ENCODE assay signal across 1 cellular context in genomic region chr6:24145690-24146131, GRCh38.
TF ChIP-seq lines count a peak whose summit lies in the region.

No MANE protein-coding gene starts in this region.

TF ChIP-seq in HepG2, 621 proteins besides CTCF, POLR2A, EP300 and RAD21 (continued from another document and continues in another):
- TF ChIP-seq PRDM10 (CRISPR knock-in tag; IDR thresholded peaks at IDR 0.05; ENCODE audit: low read depth) = no peak
- peak; percentile 84; the same call in 1 of the 2 replicates for TF ChIP-seq ZNF644 (CRISPR knock-in tag; IDR thresholded peaks at IDR 0.05; ENCODE audit: low read depth)
- no peak for TF ChIP-seq ZSCAN5A (CRISPR knock-in tag; IDR thresholded peaks at IDR 0.05; ENCODE audit: borderline replicate concordance)
- TF ChIP-seq ZFP91 (CRISPR knock-in tag; IDR thresholded peaks at IDR 0.05; ENCODE audit: borderline replicate concordance) = no peak
- TF ChIP-seq NR3C1 (CRISPR knock-in tag; IDR thresholded peaks at IDR 0.05) = no peak
- TF ChIP-seq MAFK (conservative IDR thresholded peaks at IDR 0.05 in 1 of 2, IDR thresholded peaks at IDR 0.05 in 1 of 2; ENCODE audit: low read length in 2 of 2) = no peak
- TF ChIP-seq ZNF292 (CRISPR knock-in tag; IDR thresholded peaks at IDR 0.05; ENCODE audit: borderline replicate concordance, low read depth) = peak; percentile 74; the same call in 1 of the 2 replicates
- TF ChIP-seq MXD4 (CRISPR knock-in tag; IDR thresholded peaks at IDR 0.05) = 0 out of 2 replicates have a peak, but pooled peaks have one; percentile 21
- peak; percentile 93 for TF ChIP-seq ARID5B (CRISPR knock-in tag; IDR thresholded peaks at IDR 0.05)
- TF ChIP-seq TBX2 (CRISPR knock-in tag; IDR thresholded peaks at IDR 0.05; ENCODE audit: borderline replicate concordance) = peak; percentile 76; the same call in 1 of the 2 replicates
- no peak for TF ChIP-seq GPBP1L1 (CRISPR knock-in tag; IDR thresholded peaks at IDR 0.05)
- no peak for TF ChIP-seq ZFP41 (CRISPR knock-in tag; IDR thresholded peaks at IDR 0.05; ENCODE audit: borderline replicate concordance)
- no peak for TF ChIP-seq RORA (CRISPR knock-in tag; IDR thresholded peaks at IDR 0.05)
- 0 out of 2 replicates have a peak, but pooled peaks have one; percentile 28 for TF ChIP-seq ZSCAN9 (CRISPR knock-in tag; IDR thresholded peaks at IDR 0.05; ENCODE audit: borderline replicate concordance)
- TF ChIP-seq ZMAT5 (CRISPR knock-in tag; IDR thresholded peaks at IDR 0.05; ENCODE audit: borderline replicate concordance, low read depth) = no peak
- 0 out of 2 replicates have a peak, but pooled peaks have one; percentile 20 for TF ChIP-seq MIXL1 (CRISPR knock-in tag; IDR thresholded peaks at IDR 0.05)
- peak; percentile 77; the same call in 1 of the 2 replicates for TF ChIP-seq ZNF614 (CRISPR knock-in tag; IDR thresholded peaks at IDR 0.05; ENCODE audit: borderline replicate concordance)
- peak; percentile 69; the same call in 1 of the 2 replicates for TF ChIP-seq GFI1 (CRISPR knock-in tag; IDR thresholded peaks at IDR 0.05; ENCODE audit: borderline replicate concordance)
- TF ChIP-seq ZNF101 (CRISPR knock-in tag; IDR thresholded peaks at IDR 0.05; ENCODE audit: borderline replicate concordance, low read depth) = no peak
- no peak for TF ChIP-seq ZNF407 (CRISPR knock-in tag; IDR thresholded peaks at IDR 0.05; ENCODE audit: not compliant biosample characterization)
- no peak for TF ChIP-seq HOXA5 (CRISPR knock-in tag; IDR thresholded peaks at IDR 0.05)
- no peak for TF ChIP-seq ZNF567 (CRISPR knock-in tag; IDR thresholded peaks at IDR 0.05; ENCODE audit: borderline replicate concordance)
- TF ChIP-seq ZHX1 (CRISPR knock-in tag; IDR thresholded peaks at IDR 0.05; ENCODE audit: low read depth) = no peak
- no peak for TF ChIP-seq ZNF724P (CRISPR knock-in tag; IDR thresholded peaks at IDR 0.05; ENCODE audit: borderline replicate concordance)
- TF ChIP-seq SMAD3 (CRISPR knock-in tag; IDR thresholded peaks at IDR 0.05) = 0 out of 2 replicates have a peak, but pooled peaks have one; percentile 35
- TF ChIP-seq ZNF256 (CRISPR knock-in tag; conservative IDR thresholded peaks at IDR 0.05) = no peak
- no peak for TF ChIP-seq ZNF558 (CRISPR knock-in tag; IDR thresholded peaks at IDR 0.05; ENCODE audit: borderline replicate concordance)
- TF ChIP-seq ZFX (CRISPR knock-in tag; IDR thresholded peaks at IDR 0.05; ENCODE audit: low read depth) = 0 out of 2 replicates have a peak, but pooled peaks have one; percentile 24
- TF ChIP-seq ZNF615 (CRISPR knock-in tag; IDR thresholded peaks at IDR 0.05; ENCODE audit: borderline replicate concordance) = no peak
